Comparison of ENCODE assay signal across 8 cellular contexts in the genomic region with DNA sequence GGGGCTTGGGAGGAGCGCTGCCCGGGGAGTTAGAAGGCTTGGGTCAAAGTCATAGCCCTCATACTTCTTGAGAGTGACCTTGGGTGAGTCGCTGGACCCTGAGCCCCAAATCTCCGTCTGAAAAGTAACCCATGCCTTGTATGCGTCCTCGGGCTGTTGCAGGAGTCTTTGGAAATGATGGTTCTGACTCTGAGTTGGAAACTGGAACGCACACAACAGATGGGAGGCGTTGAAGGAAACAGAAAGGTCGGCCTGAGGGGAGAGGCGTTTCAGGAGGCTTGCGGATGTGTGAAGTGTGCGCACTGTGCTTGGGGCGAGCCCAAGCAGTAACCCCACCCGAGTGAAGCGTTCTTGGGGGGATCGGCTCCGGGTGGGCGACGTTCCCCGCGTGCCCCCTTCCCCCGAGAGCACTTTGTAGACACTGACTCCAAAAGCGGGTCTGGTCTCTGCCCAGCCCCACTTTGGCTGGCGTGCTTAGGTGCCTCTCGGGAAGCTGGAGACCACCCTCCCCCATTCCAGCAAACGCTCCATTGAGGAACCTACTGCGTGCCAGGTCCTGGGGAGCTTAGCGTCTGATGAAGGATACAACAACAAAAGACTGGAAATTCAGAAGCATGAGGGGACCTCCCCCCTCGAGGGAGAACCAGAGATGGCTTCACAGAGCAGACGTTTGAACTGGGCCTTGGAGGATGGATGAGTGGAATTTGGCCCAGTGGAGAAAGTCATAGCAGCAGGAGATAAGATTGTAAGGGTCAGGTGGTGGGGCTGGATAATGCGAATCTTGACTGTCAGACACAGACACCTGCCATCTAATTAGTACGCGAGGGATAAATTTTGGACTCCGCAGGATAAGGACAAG. TPM values are rescaled to one million over a fixed set of nuclear protein-coding genes. Genes with fewer than 3 reads are reported as not detected.
DNase-seq lines count a peak whose midpoint lies in the region; ATAC-seq and TF ChIP-seq lines count a peak whose summit lies in the region.

No MANE protein-coding gene starts in this region.

- no peaks in the 10 kb centered on the region; the same call in 1 of the 2 replicates for H4K20me1 ChIP-seq in PC-9 (ENCODE audit: insufficient read depth)

- H3K4me3 ChIP-seq in PC-9 (peak overlapping the region; percentile 76; the same call in 1 of the 2 replicates), epithelial cell of proximal tubule (ENCODE audit: low read depth, low read length) (peak overlapping the region; percentile 89)

- peaks cover 28% of the 10 kb centered on the region for H3K4me1 ChIP-seq in PC-9 (replicated peaks; ENCODE audit: insufficient read depth)

- peak overlapping the region; percentile 83 to 95 (median 92) for H3K4me3 Mint-ChIP-seq in naive thymus-derived CD8-positive, alpha-beta T cell

- H3K36me3 ChIP-seq in PC-9 (ENCODE audit: low read depth) = no peaks in the 10 kb centered on the region

- peaks cover 0 to 4% (median 0%) of the 10 kb centered on the region in 3 donors for H3K36me3 Mint-ChIP-seq in naive thymus-derived CD8-positive, alpha-beta T cell

- peak in 1 of 2 donors; percentile 1 for ATAC-seq in naive thymus-derived CD8-positive, alpha-beta T cell
- no peak for ATAC-seq in HG03135 (IDR thresholded peaks at IDR 0.05; ENCODE audit: unreplicated experiment)
- ATAC-seq in GM21717 (IDR thresholded peaks at IDR 0.05; ENCODE audit: unreplicated experiment) = no peak

- peak; percentile 19 for DNase-seq in NCI-H1105 treated with DMSO at 0.1 percent for 48 hours (lab: John Stamatoyannopoulos, UW)
- DNase-seq in NCI-H1105 (lab: John Stamatoyannopoulos, UW) = no peak
- no peak for DNase-seq in PC-9
- DNase-seq in epithelial cell of proximal tubule (ENCODE audit: low read depth) = no peak
- DNase-seq in naive thymus-derived CD8-positive, alpha-beta T cell = peak in 1 of 10 donors; percentile 11
- no peak for DNase-seq in GF-D8 (lab: John Stamatoyannopoulos, UW)

- POLR2A ChIA-PET in PC-9 (lab: Charles Lee; ENCODE audit: unreplicated experiment) = no interaction called here
- POLR2A ChIA-PET in naive thymus-derived CD8-positive, alpha-beta T cell (lab: Charles Lee) = interaction anchor here (0.6 to 1.1 kb wide), 3 partner anchors 12 to 184 kb away, joined by 3 read pairs; no protein-coding TSS in a partner anchor

- H3K27ac Mint-ChIP-seq in naive thymus-derived CD8-positive, alpha-beta T cell = peak overlapping the region; percentile 88 to 98 (median 94)

- H3K4me1 Mint-ChIP-seq in naive thymus-derived CD8-positive, alpha-beta T cell = peaks cover 12 to 33% (median 29%) of the 10 kb centered on the region in 4 donors

- H3K79me2 ChIP-seq in PC-9 (ENCODE audit: low read depth) = peaks cover 22% of the 10 kb centered on the region; the same call in 1 of the 2 replicates

- no peak overlapping the region for H2AFZ ChIP-seq in PC-9

- CTCF ChIA-PET in PC-9 (lab: Charles Lee) = no interaction called here

- H3K9me3 Mint-ChIP-seq in naive thymus-derived CD8-positive, alpha-beta T cell = no peaks in the 10 kb centered on the region

- peak overlapping the region; percentile 95 for H3K4me2 ChIP-seq in PC-9

- H3K9me2 ChIP-seq in PC-9 (ENCODE audit: insufficient read depth) = no peaks in the 10 kb centered on the region

- H3F3A ChIP-seq in PC-9 (ENCODE audit: insufficient read depth, low read depth) = peaks cover 16% of the 10 kb centered on the region; the same call in 1 of the 2 replicates

- BruUV-seq in PC-9 (replicated peaks; lab: Mats Ljungman, UMichigan) = TSS peak; percentile 42

- H3K27me3 Mint-ChIP-seq in naive thymus-derived CD8-positive, alpha-beta T cell = peaks cover 0 to 3% (median 0%) of the 10 kb centered on the region in 5 donors

- H3K27me3 ChIP-seq in PC-9 (ENCODE audit: insufficient read depth, low read depth) = no peaks in the 10 kb centered on the region

- intact Hi-C loops in PC-9 (cut with micrococcal nuclease; ENCODE audit: unreplicated experiment) = loop anchor here (2.0 to 10.0 kb wide), 6 partner anchors 158 to 497 kb away; a partner anchor contains a TSS

- H3K9me3 ChIP-seq in PC-9 (ENCODE audit: insufficient read depth, low read depth) = no peaks in the 10 kb centered on the region

- TF ChIP-seq CTCF in PC-9 (conservative IDR thresholded peaks at IDR 0.05) (no peak), epithelial cell of proximal tubule (conservative IDR thresholded peaks at IDR 0.05; ENCODE audit: low read depth, low read length) (no peak)

- H3K27ac ChIP-seq in PC-9 = peak overlapping the region; percentile 42

RNA-seq across cellular contexts. Expression of a gene that starts 0.9 kb away (rescaled TPM):
- total RNA-seq in PC-9 (2021) = 12.7 and 14.9 TPM in 2 replicates
- total RNA-seq in epithelial cell of proximal tubule = 24.1 and 30.9 TPM in 2 replicates
- 10 to 100 TPM; 32.5 to 35.1 TPM for total RNA-seq in naive thymus-derived CD8-positive, alpha-beta T cell
- 10 to 100 TPM in 2 of 3 donors, 1 to 10 TPM in 1; 8.9 to 12.4 (median 12.3) TPM for polyA plus RNA-seq in naive thymus-derived CD8-positive, alpha-beta T cell
